In genomic region chr6:90417385-90417784, GRCh38 we compare ENCODE assay signal across 28 cellular contexts.
"Had no signal": no experiment of that assay in that cellular context is flagged by ENCODE, and none has a peak within 500 bp of the region (broad histone marks: within the 10 kb centered on the region; RNA-seq: fewer than 3 reads in every experiment).

No MANE protein-coding gene starts in this region.

- H3K27ac Mint-ChIP-seq: endodermal cell; immature natural killer cell; nephron progenitor cell; stimulated activated effector memory CD8-positive, alpha-beta T cell treated with anti-CD3 and anti-CD28 coated beads, Interleukin-12 subunit alpha, Interleukin-12 subunit beta, amount 100 ng/mL, for 72 hours had no signal

- DNase-seq: dorsolateral prefrontal cortex; effector CD4-positive, alpha-beta T cell; endodermal cell; foreskin fibroblast; gastrocnemius medialis; head of caudate nucleus; hippocampal formation; immature natural killer cell; islet precursor cell; kidney glomerular epithelial cell; mammary epithelial cell; naive thymus-derived CD8-positive, alpha-beta T cell; nephron progenitor cell; nucleus accumbens; posterior cingulate gyrus; psoas muscle; right lobe of liver; small intestine; stimulated activated CD4-positive, alpha-beta T cell treated with anti-CD3 and anti-CD28 coated beads, Interleukin-15, amount 100 ng/mL, for 24 hours; stimulated activated CD4-positive, alpha-beta T cell treated with anti-CD3 and anti-CD28 coated beads, Interleukin-4, amount 100 ng/mL, for 24 hours; stimulated activated naive CD4-positive, alpha-beta T cell treated with Interleukin-2 at 50 U/mL for 16 hours; stomach; thyroid gland; trophoblast cell had no signal

- H3K4me3 Mint-ChIP-seq: endodermal cell; immature natural killer cell; naive thymus-derived CD8-positive, alpha-beta T cell; nephron progenitor cell; stimulated activated effector memory CD8-positive, alpha-beta T cell treated with anti-CD3 and anti-CD28 coated beads, Interleukin-12 subunit alpha, Interleukin-12 subunit beta, amount 100 ng/mL, for 72 hours had no signal

- H3K4me3 ChIP-seq: dorsolateral prefrontal cortex, gastrocnemius medialis, psoas muscle, right lobe of liver, stomach, thyroid gland, vagina had no signal

- H3K36me3 Mint-ChIP-seq: naive thymus-derived CD8-positive, alpha-beta T cell had no signal

- ATAC-seq: esophagus mucosa; gastrocnemius medialis; naive thymus-derived CD8-positive, alpha-beta T cell; psoas muscle; right lobe of liver; stimulated activated effector memory CD8-positive, alpha-beta T cell treated with anti-CD3 and anti-CD28 coated beads, Interleukin-12 subunit alpha, Interleukin-12 subunit beta, amount 100 ng/mL, for 72 hours had no signal

- H3K9me3 ChIP-seq: gastrocnemius medialis, psoas muscle, right lobe of liver, stomach, thyroid gland, vagina had no signal

- H3K27ac ChIP-seq: dorsolateral prefrontal cortex, epithelial cell of prostate, gastrocnemius medialis, psoas muscle, right lobe of liver, stomach, thyroid gland, vagina had no signal

- H3K27me3 ChIP-seq: dorsolateral prefrontal cortex, right lobe of liver, thyroid gland, vagina had no signal

- H3K36me3 ChIP-seq: gastrocnemius medialis, right lobe of liver, stomach, thyroid gland, vagina had no signal

- H3K4me1 ChIP-seq: psoas muscle, thyroid gland, vagina had no signal

- H3K9me3 Mint-ChIP-seq: endodermal cell; nephron progenitor cell; stimulated activated effector memory CD8-positive, alpha-beta T cell treated with anti-CD3 and anti-CD28 coated beads, Interleukin-12 subunit alpha, Interleukin-12 subunit beta, amount 100 ng/mL, for 72 hours had no signal
